Comparison of ENCODE assay signal across 9 cellular contexts in the genomic region with DNA sequence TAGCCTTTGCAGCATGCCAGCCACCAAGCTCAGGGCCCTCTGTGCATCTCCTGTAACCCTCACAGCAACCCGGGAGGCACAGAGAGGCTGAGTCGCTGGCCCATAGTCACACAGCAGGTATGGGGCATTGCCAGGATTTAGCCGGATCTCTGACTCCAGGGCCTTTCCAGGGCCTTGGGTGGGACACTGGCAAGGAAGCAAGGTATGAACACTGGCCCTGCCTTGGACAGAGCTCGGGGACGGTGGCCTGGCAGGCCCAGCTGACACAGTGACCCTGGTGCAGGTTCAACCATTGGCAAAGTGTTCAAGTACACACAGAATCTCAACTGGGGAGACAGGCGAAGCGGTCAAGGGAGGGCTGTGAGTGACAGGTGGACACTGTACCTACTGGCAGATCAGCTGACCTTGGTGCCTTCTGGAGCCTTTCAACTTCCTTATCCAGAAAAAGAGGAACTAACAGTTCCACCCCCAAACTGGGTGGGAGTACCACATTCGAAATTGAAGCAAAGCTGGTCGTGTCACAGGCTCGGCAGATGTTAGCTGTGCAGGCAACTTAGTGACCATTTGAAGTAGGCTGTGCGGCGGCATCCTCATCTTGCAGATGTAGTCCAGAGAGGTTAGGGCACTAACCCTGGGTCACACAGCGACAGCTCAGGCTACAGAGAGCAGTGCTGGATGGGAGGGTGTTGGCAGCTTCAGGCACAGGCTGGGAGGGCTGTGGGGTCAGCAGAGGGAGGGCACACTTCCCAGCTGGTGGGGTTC.
A peak's percentile ranks its signal among the peaks of the same experiment; 100 is the strongest.
DNase-seq lines count a peak whose midpoint lies in the region; ATAC-seq and TF ChIP-seq lines count a peak whose summit lies in the region.
"Had no signal": no experiment of that assay in that cellular context is flagged by ENCODE, and none has a peak within 500 bp of the region (broad histone marks: within the 10 kb centered on the region; RNA-seq: fewer than 3 reads in every experiment).

No MANE protein-coding gene starts in this region.

- intact Hi-C loops in cardiac septum (cut with DNase I) (loop anchor here (5.0 kb wide), 1 partner anchor 36 kb away; no protein-coding TSS in a partner anchor), Right ventricle myocardium superior (cut with DNase I) (loop anchor here (5.0 kb wide), 1 partner anchor 96 kb away; no protein-coding TSS in a partner anchor), adrenal gland (cut with DNase I) (loop anchor here (5.0 kb wide), 4 partner anchors 36 to 101 kb away; no protein-coding TSS in a partner anchor), vagina (cut with DNase I) (loop anchor here (5.0 kb wide), 1 partner anchor 64 kb away; no protein-coding TSS in a partner anchor), left colon (cut with DNase I, micrococcal nuclease) (loop anchor here in 1 of 2 donors (10.0 kb wide), 1 partner anchor 53 kb away; no protein-coding TSS in a partner anchor)

- peaks cover 77% of the 10 kb centered on the region for H3K79me2 ChIP-seq in neural progenitor cell (ENCODE audit: low read depth)

- H4K20me1 ChIP-seq in neural progenitor cell (ENCODE audit: low read depth): peaks cover 98% of the 10 kb centered on the region

- H3K4me1 ChIP-seq in adrenal gland (replicated peaks in 1 of 2): peaks cover 76 to 94% of the 10 kb centered on the region in 2 donors
- peaks cover 100% of the 10 kb centered on the region for H3K4me1 ChIP-seq in vagina
- peaks cover 39% of the 10 kb centered on the region for H3K4me1 ChIP-seq in neural progenitor cell

- DNase-seq in cardiac septum (ENCODE audit: low spot score): peak; percentile 80
- no peak for DNase-seq in Right ventricle myocardium superior
- peak in 4 of 7 donors; percentile 54 to 72 (median 58) for DNase-seq in adrenal gland
- DNase-seq in medulla oblongata (ENCODE audit: extremely low spot score): peak; percentile 82
- DNase-seq in vagina (ENCODE audit: extremely low spot score in 2 of 2): no peak
- DNase-seq in left colon: no peak
- DNase-seq in neural progenitor cell (ENCODE audit: low spot score): no peak

- no peak overlapping the region for H3K4me3 Mint-ChIP-seq in neural progenitor cell

- WGBS in adrenal gland, 4 donors: 36 to 54% (median 44%) methylated on average over 6 to 13 of the region's 13 CpGs

- no peak for ATAC-seq in Right ventricle myocardium superior (ENCODE audit: poor library complexity)
- no peak for ATAC-seq in left colon
- ATAC-seq in GM21737 (IDR thresholded peaks at IDR 0.05; ENCODE audit: unreplicated experiment): no peak

- H3K36me3 ChIP-seq in adrenal gland (replicated peaks in 1 of 2): no peaks in the 10 kb centered on the region
- no peaks in the 10 kb centered on the region for H3K36me3 ChIP-seq in vagina
- no peaks in the 10 kb centered on the region for H3K36me3 ChIP-seq in neural progenitor cell

- TF ChIP-seq CTCF in adrenal gland (IDR thresholded peaks at IDR 0.05) (no peak), vagina (IDR thresholded peaks at IDR 0.05) (no peak), neural progenitor cell (IDR thresholded peaks at IDR 0.05) (no peak)

- peaks cover 5% of the 10 kb centered on the region for H3K27me3 Mint-ChIP-seq in neural progenitor cell (ENCODE audit: insufficient read depth, low read depth)

- H3K4me1 Mint-ChIP-seq in neural progenitor cell: peaks cover 59% of the 10 kb centered on the region

- H3K4me3 ChIP-seq in adrenal gland: no peak overlapping the region
- no peak overlapping the region for H3K4me3 ChIP-seq in vagina
- H3K4me3 ChIP-seq in neural progenitor cell: no peak overlapping the region

- H3K4me2 ChIP-seq in neural progenitor cell: no peak overlapping the region

- TF ChIP-seq POLR2A in adrenal gland (IDR thresholded peaks at IDR 0.05): no peak
- TF ChIP-seq POLR2A in vagina (IDR thresholded peaks at IDR 0.05): no peak

- no peak overlapping the region for H3K27ac Mint-ChIP-seq in neural progenitor cell

- H3K36me3 Mint-ChIP-seq in neural progenitor cell: no peaks in the 10 kb centered on the region

- no peak overlapping the region for H3K9ac ChIP-seq in neural progenitor cell

- H3K27me3 ChIP-seq in adrenal gland (no peaks in the 10 kb centered on the region), vagina (no peaks in the 10 kb centered on the region), neural progenitor cell (no peaks in the 10 kb centered on the region)

- peak overlapping the region; percentile 59 to 98 (median 94) for H3K27ac ChIP-seq in adrenal gland
- H3K27ac ChIP-seq in vagina: peak overlapping the region; percentile 98
- H3K27ac ChIP-seq in neural progenitor cell: no peak overlapping the region
- H3K27ac ChIP-seq: C4-2B had no signal

- H3F3A ChIP-seq in neural progenitor cell (ENCODE audit: low read depth): peaks cover 23% of the 10 kb centered on the region

- no peaks in the 10 kb centered on the region for H3K9me3 Mint-ChIP-seq in neural progenitor cell

- no peak overlapping the region for H2AFZ ChIP-seq in neural progenitor cell (replicated peaks)

- H3K9me3 ChIP-seq in adrenal gland (replicated peaks in 1 of 3): no peaks in the 10 kb centered on the region
- no peaks in the 10 kb centered on the region for H3K9me3 ChIP-seq in vagina
- no peaks in the 10 kb centered on the region for H3K9me3 ChIP-seq in neural progenitor cell (ENCODE audit: low read depth)

Comparison
In these comparisons a context has a peak if more than half of its experiments do, and no peak if none do; other contexts are left out.
1. DNase-seq: peak in cardiac septum (single experiment), adrenal gland (4 of 7) and medulla oblongata (single experiment); none in Right ventricle myocardium superior (single experiment), vagina (0 of 2), left colon (0 of 2) and neural progenitor cell (single experiment).